In the genomic region with DNA sequence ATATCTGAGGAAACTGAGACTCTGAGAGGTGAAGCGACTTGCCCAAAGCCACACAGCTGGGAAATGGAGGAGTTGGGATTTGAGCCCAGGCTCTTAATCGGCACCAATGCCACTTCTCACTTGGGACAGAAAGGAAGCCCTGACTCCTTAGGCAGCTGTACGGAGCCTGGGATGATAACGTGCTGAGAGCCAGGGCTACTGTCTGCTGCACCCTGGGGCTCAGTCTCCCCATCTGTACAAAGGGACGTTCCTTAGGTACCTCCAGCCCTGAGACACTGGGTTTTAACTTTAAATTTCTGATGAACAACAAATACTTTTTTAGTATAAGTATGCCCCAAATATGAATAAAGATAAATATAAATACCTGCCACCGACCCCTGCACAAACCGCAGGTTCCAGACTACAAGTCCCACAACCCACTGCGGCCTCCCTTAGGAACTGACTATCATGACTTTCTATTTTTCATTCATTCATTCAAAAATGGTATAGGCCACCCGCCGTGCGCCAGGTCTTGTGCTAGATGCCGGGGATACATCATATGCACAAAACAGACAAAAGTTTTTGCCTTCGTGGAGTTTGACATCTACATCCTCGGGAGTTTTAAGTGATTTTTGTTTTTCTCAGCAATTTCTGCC, we compare ENCODE assay signal across 8 cellular contexts. TPM values are rescaled to one million over a fixed set of nuclear protein-coding genes. Genes with fewer than 3 reads are reported as not detected.
DNase-seq lines count a peak whose midpoint lies in the region; ATAC-seq and TF ChIP-seq lines count a peak whose summit lies in the region.

No MANE protein-coding gene starts in this region.

- H3K27me3 Mint-ChIP-seq in activated CD4-positive, alpha-beta T cell treated with anti-CD3 and anti-CD28 coated beads, Interleukin-2, amount 10 ng/mL, durations not matched to agents 7 days and 5 days: no peaks in the 10 kb centered on the region
- H3K27me3 Mint-ChIP-seq in naive thymus-derived CD4-positive, alpha-beta T cell: peaks cover 0 to 2% (median 0%) of the 10 kb centered on the region in 5 donors

- H3K27me3 ChIP-seq in naive thymus-derived CD4-positive, alpha-beta T cell (ENCODE audit: control insufficient read depth in 2 of 2, insufficient read depth in 2 of 2, low read length in 2 of 2): no peaks in the 10 kb centered on the region
- no peaks in the 10 kb centered on the region for H3K27me3 ChIP-seq in thyroid gland

- H3K27ac ChIP-seq in naive thymus-derived CD4-positive, alpha-beta T cell (ENCODE audit: low read depth, low read length): peak overlapping the region; percentile 74
- peak overlapping the region in 1 of 3 donors; percentile 82 for H3K27ac ChIP-seq in thyroid gland

- H3K27ac Mint-ChIP-seq in activated CD4-positive, alpha-beta T cell treated with anti-CD3 and anti-CD28 coated beads, Interleukin-2, amount 10 ng/mL, durations not matched to agents 7 days and 5 days: peak overlapping the region; percentile 86
- H3K27ac Mint-ChIP-seq in naive thymus-derived CD4-positive, alpha-beta T cell: peak overlapping the region; percentile 89 to 99 (median 91)

- POLR2A ChIA-PET in activated CD4-positive, alpha-beta T cell treated with anti-CD3 and anti-CD28 coated beads, Interleukin-2, amount 10 ng/mL, durations not matched to agents 7 days and 5 days (lab: Charles Lee): interaction anchor here (0.6 kb wide), 1 partner anchor 48 kb away, joined by 3 read pairs; no protein-coding TSS in a partner anchor
- POLR2A ChIA-PET in naive thymus-derived CD4-positive, alpha-beta T cell (lab: Charles Lee): interaction anchor here (0.7 to 3.9 kb wide), 11 partner anchors 8 to 1539 kb away, joined by 3 to 21 read pairs (median 4); no protein-coding TSS in a partner anchor

- no peaks in the 10 kb centered on the region for H3K9me3 ChIP-seq in naive thymus-derived CD4-positive, alpha-beta T cell (ENCODE audit: control insufficient read depth in 2 of 3, low read length in 3 of 3)
- no peaks in the 10 kb centered on the region for H3K9me3 ChIP-seq in thyroid gland

- peaks cover 0 to 30% (median 12%) of the 10 kb centered on the region in 3 experiments for H3K36me3 ChIP-seq in naive thymus-derived CD4-positive, alpha-beta T cell (ENCODE audit: control insufficient read depth in 2 of 3, insufficient read depth in 3 of 3, low read length in 3 of 3)
- H3K36me3 ChIP-seq in thyroid gland: no peaks in the 10 kb centered on the region

- TF ChIP-seq CTCF in GM12875 (IDR thresholded peaks at IDR 0.05; ENCODE audit: borderline replicate concordance, insufficient read depth, low read depth, low read length): no peak
- TF ChIP-seq CTCF in thyroid gland (IDR thresholded peaks at IDR 0.05): no peak
- no peak for TF ChIP-seq CTCF in lower leg skin (IDR thresholded peaks at IDR 0.05)

- H3K4me3 ChIP-seq in GM12875 (ENCODE audit: low read depth, low read length) (peak overlapping the region; percentile 99), thyroid gland (replicated peaks in 1 of 3) (peak overlapping the region in 2 of 3 donors; percentile 19 to 67), lower leg skin (ENCODE audit: low read depth, poor library complexity, severe bottlenecking) (no peak overlapping the region)
- peak overlapping the region; percentile 71 for H3K4me3 ChIP-seq in naive thymus-derived CD4-positive, alpha-beta T cell (ENCODE audit: low read length)

- DNase-seq in NCI-H2196 treated with DMSO at 0.1 percent for 48 hours (lab: John Stamatoyannopoulos, UW; ENCODE audit: unreplicated experiment): peak; percentile 64
- DNase-seq in activated CD4-positive, alpha-beta T cell treated with anti-CD3 and anti-CD28 coated beads, Interleukin-2, amount 10 ng/mL, durations not matched to agents 7 days and 5 days: peak; percentile 80
- peak; percentile 74 for DNase-seq in epidermal melanocyte (ENCODE audit: insufficient read length, low spot score)
- DNase-seq in naive thymus-derived CD4-positive, alpha-beta T cell: peak in 2 of 9 donors; percentile 45 to 78
- peak; percentile 72 to 74 for DNase-seq in thyroid gland
- DNase-seq in lower leg skin (ENCODE audit: low spot score in 2 of 2): no peak

- WGBS in thyroid gland, 2 donors: 12 to 15% methylated on average over 14 of the region's 14 CpGs
- WGBS in lower leg skin, 2 donors: 15 to 17% methylated on average over 14 of the region's 14 CpGs

- ATAC-seq in HG02884 (IDR thresholded peaks at IDR 0.05; ENCODE audit: unreplicated experiment): peak; percentile 20
- peak; percentile 54 for ATAC-seq in naive thymus-derived CD4-positive, alpha-beta T cell

- H3K4me3 Mint-ChIP-seq in activated CD4-positive, alpha-beta T cell treated with anti-CD3 and anti-CD28 coated beads, Interleukin-2, amount 10 ng/mL, durations not matched to agents 7 days and 5 days: peak overlapping the region; percentile 79
- H3K4me3 Mint-ChIP-seq in naive thymus-derived CD4-positive, alpha-beta T cell: peak overlapping the region; percentile 86 to 99 (median 94)

- H3K36me3 Mint-ChIP-seq in activated CD4-positive, alpha-beta T cell treated with anti-CD3 and anti-CD28 coated beads, Interleukin-2, amount 10 ng/mL, durations not matched to agents 7 days and 5 days (ENCODE audit: low read depth): peaks cover 47% of the 10 kb centered on the region
- peaks cover 0 to 36% (median 18%) of the 10 kb centered on the region in 5 donors for H3K36me3 Mint-ChIP-seq in naive thymus-derived CD4-positive, alpha-beta T cell

- no peak for TF ChIP-seq POLR2A in thyroid gland (IDR thresholded peaks at IDR 0.05)
- TF ChIP-seq POLR2A in lower leg skin (IDR thresholded peaks at IDR 0.05): no peak

- CTCF ChIA-PET in activated CD4-positive, alpha-beta T cell treated with anti-CD3 and anti-CD28 coated beads, Interleukin-2, amount 10 ng/mL, durations not matched to agents 7 days and 5 days (lab: Charles Lee): interaction anchor here (0.6 to 2.4 kb wide), 3 partner anchors 14 to 223 kb away, joined by 3 to 7 read pairs (median 4); no protein-coding TSS in a partner anchor
- CTCF ChIA-PET in naive thymus-derived CD4-positive, alpha-beta T cell (lab: Charles Lee): interaction anchor here (0.7 to 1.8 kb wide), 2 partner anchors 21 to 23 kb away, joined by 3 to 5 read pairs; no protein-coding TSS in a partner anchor

- peaks cover 53 to 63% of the 10 kb centered on the region in 2 donors for H3K4me1 ChIP-seq in naive thymus-derived CD4-positive, alpha-beta T cell (ENCODE audit: control insufficient read depth in 2 of 2, insufficient read depth in 2 of 2, low read length in 2 of 2)
- peaks cover 18 to 21% of the 10 kb centered on the region in 2 donors for H3K4me1 ChIP-seq in thyroid gland

- intact Hi-C loops in naive thymus-derived CD4-positive, alpha-beta T cell (cut with micrococcal nuclease): loop anchor here (1.0 to 5.0 kb wide), 17 partner anchors 8 to 1607 kb away; a partner anchor contains a TSS
- intact Hi-C loops in thyroid gland (cut with DNase I) (no loop called here), lower leg skin (cut with DNase I; ENCODE audit: low total_unique reads) (no loop called here)

- peaks cover 61% of the 10 kb centered on the region for H3K4me1 Mint-ChIP-seq in activated CD4-positive, alpha-beta T cell treated with anti-CD3 and anti-CD28 coated beads, Interleukin-2, amount 10 ng/mL, durations not matched to agents 7 days and 5 days
- H3K4me1 Mint-ChIP-seq in naive thymus-derived CD4-positive, alpha-beta T cell: peaks cover 43 to 66% (median 54%) of the 10 kb centered on the region in 7 donors

- H3K9me3 Mint-ChIP-seq in activated CD4-positive, alpha-beta T cell treated with anti-CD3 and anti-CD28 coated beads, Interleukin-2, amount 10 ng/mL, durations not matched to agents 7 days and 5 days: no peaks in the 10 kb centered on the region
- H3K9me3 Mint-ChIP-seq in naive thymus-derived CD4-positive, alpha-beta T cell: peaks cover 0 to 3% (median 0%) of the 10 kb centered on the region in 11 donors

RNA-seq across cellular contexts. Expression of a gene that starts 0.8 kb away (rescaled TPM):
- 10 to 100 TPM; 52.1 to 56.0 TPM for total RNA-seq in activated CD4-positive, alpha-beta T cell treated with anti-CD3 and anti-CD28 coated beads, Interleukin-2, amount 10 ng/mL, durations not matched to agents 7 days and 5 days
- 10 to 100 TPM; 45.4 to 64.7 (median 53.7) TPM for total RNA-seq in naive thymus-derived CD4-positive, alpha-beta T cell
- polyA plus RNA-seq in naive thymus-derived CD4-positive, alpha-beta T cell: 10 to 100 TPM; 19.9 to 48.1 TPM
- total RNA-seq in thyroid gland: 10 to 100 TPM; 30.8 to 48.5 (median 37.2) TPM
- total RNA-seq in lower leg skin: 10 to 100 TPM; 28.4 to 40.4 (median 32.5) TPM

RNA-seq across cellular contexts. Expression of a gene that starts 6.4 kb away (rescaled TPM):
- total RNA-seq in activated CD4-positive, alpha-beta T cell treated with anti-CD3 and anti-CD28 coated beads, Interleukin-2, amount 10 ng/mL, durations not matched to agents 7 days and 5 days: 100 to 1,000 TPM; 162 to 209 TPM
- 100 to 1,000 TPM in 3 of 5 experiments, 10 to 100 TPM in 2; 61.0 to 238 (median 181) TPM for total RNA-seq in naive thymus-derived CD4-positive, alpha-beta T cell
- 100 to 1,000 TPM; 332 to 589 TPM for polyA plus RNA-seq in naive thymus-derived CD4-positive, alpha-beta T cell
- 1 to 10 TPM; 2.1 to 5.4 (median 3.4) TPM for total RNA-seq in thyroid gland
- total RNA-seq in lower leg skin: 1 to 10 TPM in 2 of 4 donors, under 1 TPM in 1, not detected in 1; 0.19 to 3.4 (median 2.2) TPM

RNA-seq across cellular contexts. Expression of a gene that starts 39.5 kb away (rescaled TPM):
- under 1 TPM; 0.06 to 0.20 TPM for total RNA-seq in activated CD4-positive, alpha-beta T cell treated with anti-CD3 and anti-CD28 coated beads, Interleukin-2, amount 10 ng/mL, durations not matched to agents 7 days and 5 days
- under 1 TPM; 0.16 to 0.27 (median 0.17) TPM for total RNA-seq in naive thymus-derived CD4-positive, alpha-beta T cell
- polyA plus RNA-seq in naive thymus-derived CD4-positive, alpha-beta T cell: not detected
- not detected for total RNA-seq in thyroid gland
- under 1 TPM in 2 of 4 donors, not detected in 2; 0.20 to 0.39 TPM for total RNA-seq in lower leg skin

RNA-seq across cellular contexts. Expression of a gene that starts 49.1 kb away (rescaled TPM):
- total RNA-seq in activated CD4-positive, alpha-beta T cell treated with anti-CD3 and anti-CD28 coated beads, Interleukin-2, amount 10 ng/mL, durations not matched to agents 7 days and 5 days: 10 to 100 TPM; 22.8 to 23.6 TPM
- total RNA-seq in naive thymus-derived CD4-positive, alpha-beta T cell: 100 to 1,000 TPM in 1 of 5 experiments, 10 to 100 TPM in 1, 1 to 10 TPM in 1, under 1 TPM in 2; 0.73 to 131 (median 6.6) TPM
- under 1 TPM in 1 of 2 donors, not detected in 1; 0.09 TPM for polyA plus RNA-seq in naive thymus-derived CD4-positive, alpha-beta T cell
- total RNA-seq in thyroid gland: 1 to 10 TPM in 3 of 4 donors, under 1 TPM in 1; 0.88 to 4.6 (median 2.1) TPM
- total RNA-seq in lower leg skin: 100 to 1,000 TPM in 1 of 4 donors, 10 to 100 TPM in 3; 74.3 to 105 (median 84.2) TPM

Comparison
In these comparisons a context has a peak if more than half of its experiments do, and no peak if none do; other contexts are left out.
1. DNase-seq: peak in NCI-H2196 treated with DMSO at 0.1 percent for 48 hours (single experiment), activated CD4-positive, alpha-beta T cell treated with anti-CD3 and anti-CD28 coated beads, Interleukin-2, amount 10 ng/mL, durations not matched to agents 7 days and 5 days (single experiment), epidermal melanocyte (single experiment) and thyroid gland (2 of 2); none in lower leg skin (0 of 2).
2. RNA of a gene that starts 6.4 kb away (total RNA-seq): 162 to 209 TPM in activated CD4-positive, alpha-beta T cell treated with anti-CD3 and anti-CD28 coated beads, Interleukin-2, amount 10 ng/mL, durations not matched to agents 7 days and 5 days and 61.0 to 238 TPM in naive thymus-derived CD4-positive, alpha-beta T cell; 2.1 to 5.4 TPM in thyroid gland and 0.19 to 3.4 TPM in lower leg skin; every median in the first group is over 4 times any median in the second.
3. intact Hi-C loops: an anchor here in naive thymus-derived CD4-positive, alpha-beta T cell (1.0 to 5.0 kb wide); none called in thyroid gland and lower leg skin.